In genomic region chr17:76707985-76708807, GRCh38 we compare ENCODE assay signal across 9 cellular contexts. TPM values are rescaled to one million over a fixed set of nuclear protein-coding genes. Genes with fewer than 3 reads are reported as not detected.
DNase-seq lines count a peak whose midpoint lies in the region; ATAC-seq and TF ChIP-seq lines count a peak whose summit lies in the region.
"Had no signal": no experiment of that assay in that cellular context is flagged by ENCODE, and none has a peak within 500 bp of the region (broad histone marks: within the 10 kb centered on the region; RNA-seq: fewer than 3 reads in every experiment).

No MANE protein-coding gene starts in this region.

- H3K36me3 ChIP-seq in A673 (ENCODE audit: insufficient read depth, low read length, poor library complexity, severe bottlenecking) = no peaks in the 10 kb centered on the region
- H3K36me3 ChIP-seq in naive thymus-derived CD4-positive, alpha-beta T cell (ENCODE audit: control insufficient read depth in 2 of 3, insufficient read depth in 3 of 3, low read length in 3 of 3) = no peaks in the 10 kb centered on the region

- no peaks in the 10 kb centered on the region for H3K9me3 Mint-ChIP-seq in naive thymus-derived CD4-positive, alpha-beta T cell

- H3K4me1 ChIP-seq in A673 (ENCODE audit: insufficient read depth, low read length, poor library complexity, severe bottlenecking) = peaks cover 27% of the 10 kb centered on the region
- H3K4me1 ChIP-seq in naive thymus-derived CD4-positive, alpha-beta T cell (ENCODE audit: control insufficient read depth in 2 of 2, insufficient read depth in 2 of 2, low read length in 2 of 2) = peaks cover 2 to 5% of the 10 kb centered on the region in 2 donors

- POLR2A ChIA-PET in A673 (lab: Charles Lee; ENCODE audit: low non-redundant PET) = no interaction called here
- POLR2A ChIA-PET in naive thymus-derived CD4-positive, alpha-beta T cell (lab: Charles Lee) = interaction anchor here (0.5 kb wide), 1 partner anchor 58 kb away, joined by 3 read pairs; no protein-coding TSS in a partner anchor

- peaks cover 0 to 13% (median 0%) of the 10 kb centered on the region in 5 donors for H3K27me3 Mint-ChIP-seq in naive thymus-derived CD4-positive, alpha-beta T cell

- peaks cover 1 to 30% (median 11%) of the 10 kb centered on the region in 7 donors for H3K4me1 Mint-ChIP-seq in naive thymus-derived CD4-positive, alpha-beta T cell

- no peak overlapping the region for H3K27ac Mint-ChIP-seq in naive thymus-derived CD4-positive, alpha-beta T cell

- intact Hi-C loops in A673 (cut with micrococcal nuclease; ENCODE audit: unreplicated experiment) = no loop called here
- intact Hi-C loops in naive thymus-derived CD4-positive, alpha-beta T cell (cut with micrococcal nuclease) = no loop called here

- peak overlapping the region; percentile 71 for H3K27ac ChIP-seq in A673 (ENCODE audit: low read depth, low read length, poor library complexity, severe bottlenecking)
- H3K27ac ChIP-seq in naive thymus-derived CD4-positive, alpha-beta T cell (ENCODE audit: low read depth, low read length) = no peak overlapping the region

- no peak for DNase-seq in A673 (ENCODE audit: low spot score)
- peak; percentile 79 for DNase-seq in NCI-H2227 (lab: John Stamatoyannopoulos, UW; ENCODE audit: unreplicated experiment)
- peak; percentile 18 for DNase-seq in epidermal melanocyte (ENCODE audit: insufficient read length, low spot score)
- DNase-seq in naive thymus-derived CD4-positive, alpha-beta T cell = no peak
- no peak for DNase-seq in NCI-H774 (lab: John Stamatoyannopoulos, UW)
- no peak for DNase-seq in Kasumi-1 (lab: John Stamatoyannopoulos, UW)
- no peak for DNase-seq in NCI-H2196 treated with DMSO at 0.1 percent for 48 hours (lab: John Stamatoyannopoulos, UW; ENCODE audit: unreplicated experiment)
- DNase-seq in T-helper 2 cell = no peak
- DNase-seq: DND-41 had no signal

- TF ChIP-seq CTCF in A673 (conservative IDR thresholded peaks at IDR 0.05; ENCODE audit: low read depth, low read length) = no peak

- no peak overlapping the region for H3K4me3 ChIP-seq in A673 (ENCODE audit: low read depth, low read length, poor library complexity, severe bottlenecking)
- H3K4me3 ChIP-seq in naive thymus-derived CD4-positive, alpha-beta T cell (ENCODE audit: low read length) = no peak overlapping the region

- no peak for ATAC-seq in naive thymus-derived CD4-positive, alpha-beta T cell

- peaks cover 0 to 4% (median 0%) of the 10 kb centered on the region in 5 donors for H3K36me3 Mint-ChIP-seq in naive thymus-derived CD4-positive, alpha-beta T cell

- H3K4me3 Mint-ChIP-seq in naive thymus-derived CD4-positive, alpha-beta T cell = peak overlapping the region in 8 of 10 donors; percentile 6 to 82 (median 56)

- BruUV-seq in A673 (replicated peaks; lab: Mats Ljungman, UMichigan) = no TSS peak

- H3K27me3 ChIP-seq in A673 (replicated peaks; ENCODE audit: insufficient read depth, low read depth, low read length, poor library complexity) = no peaks in the 10 kb centered on the region
- no peaks in the 10 kb centered on the region for H3K27me3 ChIP-seq in naive thymus-derived CD4-positive, alpha-beta T cell (ENCODE audit: control insufficient read depth in 2 of 2, insufficient read depth in 2 of 2, low read length in 2 of 2)

- no peaks in the 10 kb centered on the region for H3K9me3 ChIP-seq in A673 (ENCODE audit: low read depth, low read length, poor library complexity, severe bottlenecking)
- H3K9me3 ChIP-seq in naive thymus-derived CD4-positive, alpha-beta T cell (ENCODE audit: control insufficient read depth in 2 of 3, low read length in 3 of 3) = no peaks in the 10 kb centered on the region

- CTCF ChIA-PET in A673 (lab: Charles Lee) = no interaction called here
- CTCF ChIA-PET in naive thymus-derived CD4-positive, alpha-beta T cell (lab: Charles Lee) = interaction anchor here (0.6 kb wide), 1 partner anchor 89 kb away, joined by 3 read pairs; no protein-coding TSS in a partner anchor

RNA-seq across cellular contexts. Expression of gene MXRA7, which starts 2.6 kb away (rescaled TPM):
- total RNA-seq in A673 (2021) = 61.5 and 62.8 TPM in 2 replicates
- 1 to 10 TPM; 2.1 to 7.5 (median 2.8) TPM for total RNA-seq in naive thymus-derived CD4-positive, alpha-beta T cell
- polyA plus RNA-seq in naive thymus-derived CD4-positive, alpha-beta T cell = 1 to 10 TPM; 1.8 to 2.7 TPM

RNA-seq across cellular contexts. Expression of gene JMJD6, which starts 18.2 kb away (rescaled TPM):
- 66.9 and 77.6 TPM in 2 replicates for total RNA-seq in A673 (2021)
- 100 to 1,000 TPM in 2 of 5 experiments, 10 to 100 TPM in 3; 39.9 to 132 (median 58.3) TPM for total RNA-seq in naive thymus-derived CD4-positive, alpha-beta T cell
- polyA plus RNA-seq in naive thymus-derived CD4-positive, alpha-beta T cell = 10 to 100 TPM; 18.5 to 44.3 TPM

RNA-seq across cellular contexts. Expression of gene METTL23, which starts 18.4 kb away (rescaled TPM):
- 42.4 and 46.0 TPM in 2 replicates for total RNA-seq in A673 (2021)
- total RNA-seq in naive thymus-derived CD4-positive, alpha-beta T cell = 10 to 100 TPM; 39.6 to 74.0 (median 44.2) TPM
- 100 to 1,000 TPM; 147 to 152 TPM for polyA plus RNA-seq in naive thymus-derived CD4-positive, alpha-beta T cell

RNA-seq across cellular contexts. Expression of gene SRSF2, which starts 28.9 kb away (rescaled TPM):
- total RNA-seq in A673 (2021) = 406 and 440 TPM in 2 replicates
- total RNA-seq in naive thymus-derived CD4-positive, alpha-beta T cell = 100 to 1,000 TPM; 327 to 363 (median 351) TPM
- polyA plus RNA-seq in naive thymus-derived CD4-positive, alpha-beta T cell = 100 to 1,000 TPM; 104 to 126 TPM

RNA-seq across cellular contexts. Expression of gene MFSD11, which starts 29.7 kb away (rescaled TPM):
- total RNA-seq in A673 (2021) = 37.4 and 38.8 TPM in 2 replicates
- total RNA-seq in naive thymus-derived CD4-positive, alpha-beta T cell = 10 to 100 TPM; 24.4 to 33.7 (median 32.0) TPM
- 10 to 100 TPM; 17.3 to 25.4 TPM for polyA plus RNA-seq in naive thymus-derived CD4-positive, alpha-beta T cell

Comparison
In these comparisons a context has a peak if more than half of its experiments do, and no peak if none do; other contexts are left out.
1. DNase-seq: peak in NCI-H2227 (single experiment) and epidermal melanocyte (single experiment); none in A673 (single experiment), naive thymus-derived CD4-positive, alpha-beta T cell (0 of 9), NCI-H774 (single experiment), Kasumi-1 (0 of 2), NCI-H2196 treated with DMSO at 0.1 percent for 48 hours (single experiment) and T-helper 2 cell (0 of 5).